ENCODE assay signal across 1 cellular context in the genomic region with DNA sequence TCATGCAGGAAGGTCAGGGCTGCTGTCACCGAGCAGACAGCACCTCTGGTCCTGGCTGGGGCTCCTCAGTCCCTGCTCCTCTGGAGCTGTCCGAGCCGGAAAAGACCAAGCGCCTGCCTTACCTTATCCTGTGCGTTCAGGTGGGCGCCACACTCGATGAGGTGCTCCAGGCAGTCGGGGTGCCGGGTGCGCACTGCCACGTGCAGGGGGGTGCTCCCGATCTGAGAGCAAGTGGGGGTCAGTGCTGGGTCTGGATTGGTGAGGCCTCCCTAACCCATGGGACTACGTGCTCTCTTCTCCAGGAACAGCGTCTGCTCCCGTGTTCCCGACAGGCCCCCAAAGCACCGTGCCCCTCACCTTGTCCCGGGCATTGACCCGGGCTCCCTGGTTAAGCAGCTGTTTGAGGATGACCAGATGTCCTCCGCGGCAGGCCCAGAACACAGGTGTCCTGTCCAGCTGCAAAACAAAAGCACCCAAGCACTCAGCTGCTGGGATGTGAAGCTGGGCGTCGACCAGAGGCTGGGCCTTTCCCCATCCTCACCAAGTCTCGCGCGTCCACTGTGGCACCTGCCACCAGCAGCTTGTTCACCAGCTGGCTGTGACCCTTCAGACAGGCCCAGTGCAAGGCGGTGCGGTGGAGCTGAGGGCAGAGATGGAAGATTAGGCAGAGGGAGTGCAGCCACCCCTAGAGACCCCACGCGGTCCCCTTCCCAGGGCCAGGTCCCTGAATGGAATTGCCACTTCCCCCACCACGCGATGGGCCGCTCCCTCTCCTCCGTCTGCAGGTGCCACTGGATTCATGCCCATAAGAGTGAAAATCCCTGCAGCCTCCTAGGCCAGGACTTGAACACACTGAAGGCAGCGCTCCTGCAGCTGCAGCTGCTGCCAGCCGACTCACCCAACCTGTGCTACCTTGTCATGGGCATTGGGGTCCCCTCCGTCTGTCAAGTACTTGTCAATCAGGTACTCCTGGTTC.
TF ChIP-seq lines count a peak whose summit lies in the region.

No MANE protein-coding gene starts in this region.

TF ChIP-seq in HepG2, 621 proteins besides CTCF, POLR2A, EP300 and RAD21 (continues in another document):
- TF ChIP-seq ZNF550 (CRISPR knock-in tag; IDR thresholded peaks at IDR 0.05; ENCODE audit: borderline replicate concordance) (no peak), GTF2F1 (IDR thresholded peaks at IDR 0.05; ENCODE audit: low read length) (no peak), SIX4 (CRISPR knock-in tag; IDR thresholded peaks at IDR 0.05) (no peak), ZNF44 (CRISPR knock-in tag; IDR thresholded peaks at IDR 0.05) (no peak), PCBP1 (IDR thresholded peaks at IDR 0.05; ENCODE audit: borderline replicate concordance, low read depth, low read length) (0 out of 2 replicates have a peak, but pooled peaks have one; percentile 2), KIAA2018 (CRISPR knock-in tag; IDR thresholded peaks at IDR 0.05; ENCODE audit: borderline replicate concordance) (no peak), ZSCAN31 (CRISPR knock-in tag; IDR thresholded peaks at IDR 0.05; ENCODE audit: low read depth) (no peak), ZNF589 (CRISPR knock-in tag; conservative IDR thresholded peaks at IDR 0.05) (no peak), MYPOP (CRISPR knock-in tag; IDR thresholded peaks at IDR 0.05) (no peak), IKZF1 (IDR thresholded peaks at IDR 0.05) (no peak), KLF13 (CRISPR knock-in tag; IDR thresholded peaks at IDR 0.05) (0 out of 2 replicates have a peak, but pooled peaks have one; percentile 19), CCAR2 (optimal IDR thresholded peaks at IDR 0.05; ENCODE audit: low read depth, low read length) (no peak), ZSCAN20 (CRISPR knock-in tag; IDR thresholded peaks at IDR 0.05; ENCODE audit: borderline replicate concordance) (no peak), MTF1 (CRISPR knock-in tag; IDR thresholded peaks at IDR 0.05) (no peak), BRD4 (CRISPR knock-in tag; IDR thresholded peaks at IDR 0.05) (no peak), ZNF33A (CRISPR knock-in tag; IDR thresholded peaks at IDR 0.05; ENCODE audit: borderline replicate concordance) (no peak), MED1 (CRISPR knock-in tag; IDR thresholded peaks at IDR 0.05) (no peak), NR3C1 (CRISPR knock-in tag; IDR thresholded peaks at IDR 0.05) (no peak), BORCS8-MEF2B (CRISPR knock-in tag; IDR thresholded peaks at IDR 0.05) (no peak), HBP1 (CRISPR knock-in tag; IDR thresholded peaks at IDR 0.05; ENCODE audit: low read depth) (no peak), ZFP91 (CRISPR knock-in tag; IDR thresholded peaks at IDR 0.05; ENCODE audit: borderline replicate concordance) (0 out of 2 replicates have a peak, but pooled peaks have one; percentile 3), NBN (conservative IDR thresholded peaks at IDR 0.05) (no peak), RORA (CRISPR knock-in tag; IDR thresholded peaks at IDR 0.05) (no peak), FOXM1 (CRISPR knock-in tag; IDR thresholded peaks at IDR 0.05) (no peak), PAX8 (CRISPR knock-in tag; IDR thresholded peaks at IDR 0.05; ENCODE audit: borderline replicate concordance) (no peak), ZNF576 (CRISPR knock-in tag; IDR thresholded peaks at IDR 0.05) (no peak), TFDP2 (CRISPR knock-in tag; IDR thresholded peaks at IDR 0.05) (no peak), IRX3 (CRISPR knock-in tag; IDR thresholded peaks at IDR 0.05; ENCODE audit: borderline replicate concordance, low read depth) (no peak), ZNF101 (CRISPR knock-in tag; IDR thresholded peaks at IDR 0.05; ENCODE audit: borderline replicate concordance, low read depth) (no peak), ZNF234 (CRISPR knock-in tag; conservative IDR thresholded peaks at IDR 0.05) (no peak), TAF1 (CRISPR knock-in tag; IDR thresholded peaks at IDR 0.05) (no peak), NFRKB (IDR thresholded peaks at IDR 0.05) (no peak), ELF4 (CRISPR knock-in tag; IDR thresholded peaks at IDR 0.05; ENCODE audit: borderline replicate concordance) (no peak)
- TF ChIP-seq, protein P1, sequence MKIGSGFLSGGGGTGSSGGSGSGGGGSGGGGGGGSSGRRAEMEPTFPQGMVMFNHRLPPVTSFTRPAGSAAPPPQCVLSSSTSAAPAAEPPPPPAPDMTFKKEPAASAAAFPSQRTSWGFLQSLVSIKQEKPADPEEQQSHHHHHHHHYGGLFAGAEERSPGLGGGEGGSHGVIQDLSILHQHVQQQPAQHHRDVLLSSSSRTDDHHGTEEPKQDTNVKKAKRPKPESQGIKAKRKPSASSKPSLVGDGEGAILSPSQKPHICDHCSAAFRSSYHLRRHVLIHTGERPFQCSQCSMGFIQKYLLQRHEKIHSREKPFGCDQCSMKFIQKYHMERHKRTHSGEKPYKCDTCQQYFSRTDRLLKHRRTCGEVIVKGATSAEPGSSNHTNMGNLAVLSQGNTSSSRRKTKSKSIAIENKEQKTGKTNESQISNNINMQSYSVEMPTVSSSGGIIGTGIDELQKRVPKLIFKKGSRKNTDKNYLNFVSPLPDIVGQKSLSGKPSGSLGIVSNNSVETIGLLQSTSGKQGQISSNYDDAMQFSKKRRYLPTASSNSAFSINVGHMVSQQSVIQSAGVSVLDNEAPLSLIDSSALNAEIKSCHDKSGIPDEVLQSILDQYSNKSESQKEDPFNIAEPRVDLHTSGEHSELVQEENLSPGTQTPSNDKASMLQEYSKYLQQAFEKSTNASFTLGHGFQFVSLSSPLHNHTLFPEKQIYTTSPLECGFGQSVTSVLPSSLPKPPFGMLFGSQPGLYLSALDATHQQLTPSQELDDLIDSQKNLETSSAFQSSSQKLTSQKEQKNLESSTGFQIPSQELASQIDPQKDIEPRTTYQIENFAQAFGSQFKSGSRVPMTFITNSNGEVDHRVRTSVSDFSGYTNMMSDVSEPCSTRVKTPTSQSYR (CRISPR knock-in tag; IDR thresholded peaks at IDR 0.05; ENCODE audit: borderline replicate concordance): no peak
- TF ChIP-seq, protein P2, sequence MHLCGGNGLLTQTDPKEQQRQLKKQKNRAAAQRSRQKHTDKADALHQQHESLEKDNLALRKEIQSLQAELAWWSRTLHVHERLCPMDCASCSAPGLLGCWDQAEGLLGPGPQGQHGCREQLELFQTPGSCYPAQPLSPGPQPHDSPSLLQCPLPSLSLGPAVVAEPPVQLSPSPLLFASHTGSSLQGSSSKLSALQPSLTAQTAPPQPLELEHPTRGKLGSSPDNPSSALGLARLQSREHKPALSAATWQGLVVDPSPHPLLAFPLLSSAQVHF (CRISPR knock-in tag; IDR thresholded peaks at IDR 0.05): no peak
